ENCODE assay signal across 28 cellular contexts in genomic region chr6:151490996-151491395, GRCh38. TPM values are rescaled to one million over a fixed set of nuclear protein-coding genes. Genes with fewer than 3 reads are reported as not detected.
"Had no signal": no experiment of that assay in that cellular context is flagged by ENCODE, and none has a peak within 500 bp of the region (broad histone marks: within the 10 kb centered on the region; RNA-seq: fewer than 3 reads in every experiment).

No MANE protein-coding gene starts in this region.

- H3K9me3 ChIP-seq: Peyer's patch had no signal

- H3K4me3 ChIP-seq: cardiac muscle cell, Peyer's patch had no signal

- H3K27ac ChIP-seq: cardiac muscle cell, Peyer's patch, RWPE1, VCaP had no signal

- H3K4me3 Mint-ChIP-seq: activated CD4-positive, alpha-beta memory T cell treated with anti-CD3 and anti-CD28 coated beads, Interleukin-2, amount 10 ng/mL, durations not matched to agents 7 days and 5 days; activated naive CD4-positive, alpha-beta T cell treated with anti-CD3 and anti-CD28 coated beads for 36 hours; activated naive CD8-positive, alpha-beta T cell; activated T-helper 17 cell treated with anti-CD3 and anti-CD28 coated beads, Interleukin-2, amount 50 U/mL, for 72 hours had no signal

- H3K36me3 Mint-ChIP-seq: activated naive CD8-positive, alpha-beta T cell; brain had no signal

- H3K36me3 ChIP-seq: cardiac muscle cell, Peyer's patch had no signal

- DNase-seq: activated CD4-positive, alpha-beta memory T cell treated with anti-CD3 and anti-CD28 coated beads, Interleukin-2, amount 10 ng/mL, durations not matched to agents 7 days and 5 days; activated CD4-positive, alpha-beta T cell treated with anti-CD3 and anti-CD28 coated beads, Interleukin-2, amount 50 U/mL, for 1 hour; activated CD4-positive, CD25-positive, alpha-beta regulatory T cell; activated gamma-delta T cell; activated naive CD4-positive, alpha-beta T cell treated with anti-CD3 and anti-CD28 coated beads for 36 hours; activated T-cell treated with anti-CD3 and anti-CD28 coated beads for 4 hours; activated T-cell treated with anti-CD3 and anti-CD28 coated beads, Interleukin-2, amount 50 U/mL, for 48 hours; amygdala; Karpas-422; NCI-H1048; NCI-H146; NCI-H187 treated with DMSO at 0.1 percent for 48 hours; NCI-H2081 treated with DMSO at 0.1 percent for 48 hours; NCI-H446; NCI-H524; Peyer's patch; SHP77 treated with DMSO at 0.1 percent for 48 hours; T-helper 2 cell; T1000 had no signal

- H3K9me3 Mint-ChIP-seq: activated CD4-positive, alpha-beta memory T cell treated with anti-CD3 and anti-CD28 coated beads, Interleukin-2, amount 10 ng/mL, durations not matched to agents 7 days and 5 days; activated naive CD4-positive, alpha-beta T cell treated with anti-CD3 and anti-CD28 coated beads for 36 hours; activated T-helper 17 cell treated with anti-CD3 and anti-CD28 coated beads, Interleukin-2, amount 50 U/mL, for 72 hours; brain had no signal

- H3K27ac Mint-ChIP-seq: activated CD4-positive, alpha-beta memory T cell treated with anti-CD3 and anti-CD28 coated beads, Interleukin-2, amount 10 ng/mL, durations not matched to agents 7 days and 5 days; activated naive CD4-positive, alpha-beta T cell treated with anti-CD3 and anti-CD28 coated beads for 36 hours; activated naive CD8-positive, alpha-beta T cell; activated T-helper 17 cell treated with anti-CD3 and anti-CD28 coated beads, Interleukin-2, amount 50 U/mL, for 72 hours; brain had no signal

- ATAC-seq: activated T-helper 17 cell treated with anti-CD3 and anti-CD28 coated beads, Interleukin-2, amount 50 U/mL, for 72 hours had no signal

- FAIRE-seq: astrocyte, TTC549 had no signal

RNA-seq across cellular contexts. Expression of gene CCDC170, which starts 2.8 kb away (rescaled TPM):
- total RNA-seq: activated CD4-positive, alpha-beta memory T cell treated with anti-CD3 and anti-CD28 coated beads, Interleukin-2, amount 10 ng/mL, durations not matched to agents 7 days and 5 days; activated CD8-positive, alpha-beta memory T cell treated with anti-CD3 and anti-CD28 coated beads for 36 hours; activated naive CD4-positive, alpha-beta T cell treated with anti-CD3 and anti-CD28 coated beads for 36 hours; activated T-helper 17 cell treated with anti-CD3 and anti-CD28 coated beads, Interleukin-2, amount 50 U/mL, for 72 hours had no signal
- polyA plus RNA-seq: cardiac muscle cell had no signal
